Comparison of ENCODE assay signal across 8 cellular contexts in the genomic region with DNA sequence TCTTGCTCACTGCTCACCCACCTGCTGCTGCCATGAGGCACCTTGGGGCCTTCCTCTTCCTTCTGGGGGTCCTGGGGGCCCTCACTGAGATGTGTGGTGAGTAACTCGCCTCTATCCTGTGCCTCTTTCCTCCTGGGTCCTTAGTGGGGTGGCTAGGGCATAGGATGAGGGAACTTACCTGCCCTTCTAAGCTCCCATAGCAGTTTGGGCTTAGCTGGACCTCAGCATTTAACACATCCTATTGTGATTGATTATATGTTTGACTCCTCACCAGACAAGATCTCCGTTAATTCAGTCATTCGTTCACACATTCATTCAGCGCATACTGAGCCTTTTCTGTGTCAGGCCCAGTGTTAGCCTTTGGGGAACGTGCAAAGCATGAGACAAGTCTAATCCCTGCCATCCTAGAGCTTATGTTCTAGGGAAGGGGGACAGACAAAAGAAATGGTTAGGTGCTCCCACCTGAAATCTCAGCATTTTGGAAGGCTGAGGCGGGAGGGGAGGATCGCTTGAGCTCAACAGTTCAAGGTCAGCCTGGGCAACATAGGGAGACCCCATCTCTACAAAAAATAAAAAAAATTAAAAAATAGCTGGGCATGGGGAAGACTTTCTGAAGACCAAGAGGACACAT. TPM values are rescaled to one million over a fixed set of nuclear protein-coding genes. Genes with fewer than 3 reads are reported as not detected.
A peak's percentile ranks its signal among the peaks of the same experiment; 100 is the strongest.
DNase-seq lines count a peak whose midpoint lies in the region; ATAC-seq, FAIRE-seq and TF ChIP-seq lines count a peak whose summit lies in the region.

No MANE protein-coding gene starts in this region.

- POLR2A ChIA-PET in activated CD8-positive, alpha-beta T cell treated with anti-CD3 and anti-CD28 coated beads, Interleukin-2, amount 10 ng/mL, durations not matched to agents 7 days and 5 days (lab: Charles Lee) = interaction anchor here (1.0 kb wide), 1 partner anchor 16 kb away, joined by 5 read pairs; a partner anchor contains a TSS

- no peak for FAIRE-seq in small intestine (lab: Jason Lieb, UNC)

- H3K4me3 ChIP-seq in HFF-Myc (replicated peaks; ENCODE audit: low read depth, low read length) (peak overlapping the region; percentile 37), iPS DF 6.9 (ENCODE audit: low read length) (peak overlapping the region; percentile 48; the same call in 1 of the 2 replicates), small intestine (ENCODE audit: low read depth in 1 of 2, low read length in 2 of 2) (peak overlapping the region in 1 of 2 donors; percentile 62)

- CTCF ChIA-PET in activated CD8-positive, alpha-beta T cell treated with anti-CD3 and anti-CD28 coated beads, Interleukin-2, amount 10 ng/mL, durations not matched to agents 7 days and 5 days (lab: Charles Lee) = interaction anchor here (1.0 to 5.6 kb wide), 9 partner anchors 10 to 181 kb away, joined by 4 to 44 read pairs (median 6); a partner anchor contains a TSS

- peaks cover 48% of the 10 kb centered on the region for H3K4me1 Mint-ChIP-seq in activated CD8-positive, alpha-beta T cell treated with anti-CD3 and anti-CD28 coated beads, Interleukin-2, amount 10 ng/mL, durations not matched to agents 7 days and 5 days (ENCODE audit: low read depth)

- H3K27me3 ChIP-seq in iPS DF 6.9 (ENCODE audit: control insufficient read depth, insufficient read depth, low read length) (no peaks in the 10 kb centered on the region), small intestine (ENCODE audit: control insufficient read depth in 2 of 2, insufficient read depth in 2 of 2, low read length in 2 of 2) (no peaks in the 10 kb centered on the region)

- DNase-seq in HFF-Myc (ENCODE audit: extremely low read depth, low read depth) (no peak), iPS DF 6.9 (ENCODE audit: low read depth, low spot score) (no peak), small intestine (no peak), T1000 (lab: John Stamatoyannopoulos, UW) (no peak), NCI-H2227 (lab: John Stamatoyannopoulos, UW; ENCODE audit: unreplicated experiment) (no peak), GM19238 (ENCODE audit: insufficient read length, low spot score) (no peak), NCI-H1694 (lab: John Stamatoyannopoulos, UW) (no peak)
- no peak for DNase-seq in activated CD8-positive, alpha-beta T cell treated with anti-CD3 and anti-CD28 coated beads, Interleukin-2, amount 10 ng/mL, durations not matched to agents 7 days and 5 days

- ATAC-seq in activated CD8-positive, alpha-beta T cell treated with anti-CD3 and anti-CD28 coated beads, Interleukin-2, amount 10 ng/mL, durations not matched to agents 7 days and 5 days = no peak

- H3K27me3 Mint-ChIP-seq in activated CD8-positive, alpha-beta T cell treated with anti-CD3 and anti-CD28 coated beads, Interleukin-2, amount 10 ng/mL, durations not matched to agents 7 days and 5 days (ENCODE audit: low read depth) = no peaks in the 10 kb centered on the region

- no peak for TF ChIP-seq CTCF in HFF-Myc (IDR thresholded peaks at IDR 0.05; ENCODE audit: low read depth, low read length, missing control alignments)

- peaks cover 3% of the 10 kb centered on the region; the same call in 1 of the 2 replicates for H3K4me1 ChIP-seq in iPS DF 6.9 (ENCODE audit: control insufficient read depth, insufficient read depth, low read length)
- H3K4me1 ChIP-seq in small intestine (ENCODE audit: control insufficient read depth in 2 of 2, insufficient read depth in 1 of 2, low read depth in 1 of 2, low read length in 1 of 2) = peaks cover 6 to 10% of the 10 kb centered on the region in 2 donors

- peak overlapping the region; percentile 75 for H3K27ac Mint-ChIP-seq in activated CD8-positive, alpha-beta T cell treated with anti-CD3 and anti-CD28 coated beads, Interleukin-2, amount 10 ng/mL, durations not matched to agents 7 days and 5 days

- no peak overlapping the region for H3K27ac ChIP-seq in iPS DF 6.9 (ENCODE audit: low read length)
- H3K27ac ChIP-seq in small intestine (ENCODE audit: low read depth in 1 of 2, low read length in 1 of 2) = peak overlapping the region; percentile 49 to 88

- WGBS in iPS DF 6.9 (ENCODE audit: insufficient coverage, insufficient read length) = no CpG with 5 or more reads among the region's 7 CpGs
- 70 to 75% (median 74%) methylated on average over 7 of the region's 7 CpGs for WGBS in small intestine, 3 donors

- H3K36me3 ChIP-seq in iPS DF 6.9 (ENCODE audit: control insufficient read depth, insufficient read depth, low read length) (peaks cover 7% of the 10 kb centered on the region; the same call in 1 of the 2 replicates), small intestine (ENCODE audit: control insufficient read depth in 2 of 2, insufficient read depth in 2 of 2, low read length in 2 of 2) (no peaks in the 10 kb centered on the region)

- no peaks in the 10 kb centered on the region for H3K36me3 Mint-ChIP-seq in activated CD8-positive, alpha-beta T cell treated with anti-CD3 and anti-CD28 coated beads, Interleukin-2, amount 10 ng/mL, durations not matched to agents 7 days and 5 days (ENCODE audit: low read depth)

- peak overlapping the region; percentile 60 for H3K4me3 Mint-ChIP-seq in activated CD8-positive, alpha-beta T cell treated with anti-CD3 and anti-CD28 coated beads, Interleukin-2, amount 10 ng/mL, durations not matched to agents 7 days and 5 days

- no peaks in the 10 kb centered on the region for H3K9me3 Mint-ChIP-seq in activated CD8-positive, alpha-beta T cell treated with anti-CD3 and anti-CD28 coated beads, Interleukin-2, amount 10 ng/mL, durations not matched to agents 7 days and 5 days (ENCODE audit: insufficient read depth)

- H3K9me3 ChIP-seq in iPS DF 6.9 (ENCODE audit: control insufficient read depth, insufficient read depth, low read length) (no peaks in the 10 kb centered on the region), small intestine (ENCODE audit: control insufficient read depth, low read depth) (no peaks in the 10 kb centered on the region)

RNA-seq across cellular contexts. Expression of a gene that starts 0.4 kb away (rescaled TPM):
- total RNA-seq in activated CD8-positive, alpha-beta T cell treated with anti-CD3 and anti-CD28 coated beads, Interleukin-2, amount 10 ng/mL, durations not matched to agents 7 days and 5 days = under 1 TPM; 0.24 to 0.34 TPM
- 10 to 100 TPM in 2 of 3 donors, 1 to 10 TPM in 1; 8.7 to 19.6 (median 12.7) TPM for polyA plus RNA-seq in small intestine

RNA-seq across cellular contexts. Expression of a gene that starts 15.7 kb away (rescaled TPM):
- 10 to 100 TPM; 65.8 to 68.8 TPM for total RNA-seq in activated CD8-positive, alpha-beta T cell treated with anti-CD3 and anti-CD28 coated beads, Interleukin-2, amount 10 ng/mL, durations not matched to agents 7 days and 5 days
- 10 to 100 TPM; 37.1 to 68.3 (median 60.8) TPM for polyA plus RNA-seq in small intestine

RNA-seq across cellular contexts. Expression of a gene that starts 28.2 kb away (rescaled TPM):
- 1 to 10 TPM; 1.8 to 1.9 TPM for total RNA-seq in activated CD8-positive, alpha-beta T cell treated with anti-CD3 and anti-CD28 coated beads, Interleukin-2, amount 10 ng/mL, durations not matched to agents 7 days and 5 days
- polyA plus RNA-seq in small intestine = 1 to 10 TPM in 2 of 3 donors, under 1 TPM in 1; 0.54 to 2.2 (median 2.1) TPM

RNA-seq across cellular contexts. Expression of a gene that starts 33.0 kb away (rescaled TPM):
- not detected for total RNA-seq in activated CD8-positive, alpha-beta T cell treated with anti-CD3 and anti-CD28 coated beads, Interleukin-2, amount 10 ng/mL, durations not matched to agents 7 days and 5 days
- 10 to 100 TPM; 11.1 to 89.5 (median 68.6) TPM for polyA plus RNA-seq in small intestine
